17 cellular contexts compared by ENCODE assay signal in the genomic region with DNA sequence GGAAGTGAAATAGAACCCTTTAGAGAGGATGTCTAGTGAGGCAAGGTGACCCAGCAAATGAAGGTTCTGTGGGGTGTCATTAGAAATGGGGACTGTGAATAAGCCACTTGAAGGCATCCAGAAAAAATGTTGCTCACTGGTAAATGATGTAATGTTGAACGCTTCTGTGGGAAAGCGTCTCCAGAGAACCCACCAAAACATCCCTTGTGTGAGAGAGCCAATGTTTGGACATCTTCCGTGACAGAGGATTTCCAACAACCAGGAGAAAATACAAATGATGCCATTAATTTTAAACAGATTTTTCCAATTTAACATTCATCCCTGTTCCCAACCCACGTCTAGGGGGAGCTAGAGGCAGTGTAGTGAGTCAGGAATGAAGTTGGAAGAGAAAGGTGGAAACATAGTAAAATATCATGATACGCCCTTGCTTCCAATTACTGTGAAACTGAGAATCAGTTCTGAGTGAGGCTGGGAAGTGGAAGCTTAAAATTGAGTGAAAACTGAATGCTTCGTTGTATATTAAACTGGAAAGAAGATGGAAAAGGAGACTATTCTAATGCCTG.
DNase-seq lines count a peak whose midpoint lies in the region; ATAC-seq and TF ChIP-seq lines count a peak whose summit lies in the region.
"Had no signal": no experiment of that assay in that cellular context is flagged by ENCODE, and none has a peak within 500 bp of the region (broad histone marks: within the 10 kb centered on the region; RNA-seq: fewer than 3 reads in every experiment).

No MANE protein-coding gene starts in this region.

- H3K4me3 ChIP-seq in IMR-90 (ENCODE audit: insufficient read depth, low read depth, low read length) (no peak overlapping the region), epithelial cell of esophagus (ENCODE audit: low read length) (no peak overlapping the region), osteoblast (ENCODE audit: insufficient read depth, low read length) (no peak overlapping the region)
- H3K4me3 ChIP-seq: suprapubic skin had no signal

- peak overlapping the region; percentile 72 for H2BK120ac ChIP-seq in IMR-90 (ENCODE audit: low read depth, low read length)

- peak overlapping the region; percentile 37 for H4K91ac ChIP-seq in IMR-90 (ENCODE audit: insufficient read depth, low read depth, low read length)

- H2BK5ac ChIP-seq in IMR-90 (ENCODE audit: low read depth, low read length, poor library complexity, severe bottlenecking) = no peak overlapping the region

- peak; percentile 25 for TF ChIP-seq CTCF in IMR-90 (conservative IDR thresholded peaks at IDR 0.05; ENCODE audit: low read depth, low read length)
- TF ChIP-seq CTCF in epithelial cell of esophagus (IDR thresholded peaks at IDR 0.05; ENCODE audit: insufficient read depth, low read depth, low read length, missing control alignments) = peak; percentile 31
- peak; percentile 48 for TF ChIP-seq CTCF in osteoblast (IDR thresholded peaks at IDR 0.05; ENCODE audit: extremely low read depth, low read depth, low read length)
- no peak for TF ChIP-seq CTCF in progenitor cell of endocrine pancreas (IDR thresholded peaks at IDR 0.05; ENCODE audit: unreplicated experiment)

- peak overlapping the region; percentile 49; the same call in 2 of the 3 replicates for H2BK15ac ChIP-seq in IMR-90 (ENCODE audit: low read depth, low read length)

- H3K27me3 Mint-ChIP-seq in progenitor cell of endocrine pancreas = no peaks in the 10 kb centered on the region

- peak overlapping the region; percentile 37 to 38; a peak in 3 of 4 replicates for H4K8ac ChIP-seq in IMR-90 (ENCODE audit: low read depth in 2 of 2, low read length in 2 of 2)

- H3K4ac ChIP-seq in IMR-90 (ENCODE audit: low read depth, low read length) = peak overlapping the region; percentile 68

- H3K36me3 ChIP-seq in IMR-90 (ENCODE audit: control insufficient read depth, insufficient read depth, low read length) (no peaks in the 10 kb centered on the region), osteoblast (ENCODE audit: insufficient read depth, low read length) (no peaks in the 10 kb centered on the region)
- H3K36me3 ChIP-seq: suprapubic skin had no signal

- H3K18ac ChIP-seq in IMR-90 (ENCODE audit: low read depth, low read length) = peak overlapping the region; percentile 80; the same call in 1 of the 2 replicates

- POLR2A ChIA-PET in IMR-90 (lab: Charles Lee; ENCODE audit: unreplicated experiment) = no interaction called here

- no peaks in the 10 kb centered on the region for H3K27me3 ChIP-seq in IMR-90 (ENCODE audit: control insufficient read depth, insufficient read depth, low read length)
- no peaks in the 10 kb centered on the region for H3K27me3 ChIP-seq in osteoblast (ENCODE audit: insufficient read depth, low read length)
- H3K27me3 ChIP-seq: suprapubic skin had no signal

- H4K20me1 ChIP-seq in IMR-90 (ENCODE audit: insufficient read depth, low read length) (no peaks in the 10 kb centered on the region), osteoblast (ENCODE audit: insufficient read depth, low read length) (no peaks in the 10 kb centered on the region)

- no peaks in the 10 kb centered on the region for H3K79me1 ChIP-seq in IMR-90 (ENCODE audit: low read depth in 1 of 2, low read length in 2 of 2)

- H3K23ac ChIP-seq in IMR-90 (ENCODE audit: low read depth, low read length) = 0 out of 2 replicates have a peak overlapping the region, but pooled peaks have one; percentile 24

- H3K56ac ChIP-seq in IMR-90 (ENCODE audit: extremely low read depth, insufficient read depth, low read length) = no peak overlapping the region

- H3K4me3 Mint-ChIP-seq in progenitor cell of endocrine pancreas (ENCODE audit: low read depth) = no peak overlapping the region
- H3K4me3 Mint-ChIP-seq: brain, nephron had no signal

- peaks cover 5% of the 10 kb centered on the region; the same call in 1 of the 2 replicates for H3K9me1 ChIP-seq in IMR-90 (ENCODE audit: insufficient read depth, low read length)

- H2AK9ac ChIP-seq in IMR-90 (replicated peaks; ENCODE audit: low read depth, low read length, poor library complexity) = no peak overlapping the region

- peak overlapping the region; percentile 74; the same call in 1 of the 2 replicates for H2BK20ac ChIP-seq in IMR-90 (ENCODE audit: low read depth, low read length)

- intact Hi-C loops in IMR-90 (cut with micrococcal nuclease) = loop anchor here (5.0 kb wide), 2 partner anchors 193 to 927 kb away; partner anchors contain the start of gene COL12A1

- H2AK5ac ChIP-seq in IMR-90 (ENCODE audit: low read depth, low read length) = peak overlapping the region; percentile 70

- in situ Hi-C loops in IMR-90 (cut with MboI; ENCODE audit: low sequenced_read_pairs) = no loop called here

- no peak overlapping the region for H3K27ac ChIP-seq in IMR-90 (ENCODE audit: insufficient read depth, low read length)
- no peak overlapping the region for H3K27ac ChIP-seq in osteoblast (ENCODE audit: low read depth, low read length)
- no peak overlapping the region for H3K27ac ChIP-seq in substantia nigra (ENCODE audit: low read depth, low read length, poor library complexity, severe bottlenecking)
- H3K27ac ChIP-seq: suprapubic skin had no signal

- 100% methylated on average over 1 of the region's 6 CpGs; no CpG with 5 or more reads in 1 of the 2 experiments for WGBS in IMR-90 (ENCODE audit: extremely low coverage in 2 of 2, insufficient read length in 1 of 2), 2 experiments

- no peak for TF ChIP-seq POLR2A in IMR-90 (IDR thresholded peaks at IDR 0.05; ENCODE audit: low read depth, low read length)

- H3K9me3 ChIP-seq in IMR-90 (ENCODE audit: control insufficient read depth, insufficient read depth, low read length) (no peaks in the 10 kb centered on the region), osteoblast (ENCODE audit: low read depth, low read length) (no peaks in the 10 kb centered on the region)
- H3K9me3 ChIP-seq: suprapubic skin had no signal

- DNase-seq in DMS 273 (lab: John Stamatoyannopoulos, UW; ENCODE audit: unreplicated experiment) (peak; percentile 5), DMS 273 treated with DMSO at 0.1 percent for 48 hours (lab: John Stamatoyannopoulos, UW) (no peak), IMR-90 (no peak), epithelial cell of esophagus (ENCODE audit: low read depth) (no peak), osteoblast (ENCODE audit: insufficient read length, low spot score, missing footprints) (peak; percentile 50), substantia nigra (lab: John Stamatoyannopoulos, UW) (no peak), progenitor cell of endocrine pancreas (ENCODE audit: low spot score, unreplicated experiment) (no peak), HK-2 (ENCODE audit: unreplicated experiment) (no peak)
- DNase-seq: 8988T, GDM1, NCI-H2227 treated with DMSO at 0.1 percent for 48 hours, SIG-M5, T1000 had no signal

- peak overlapping the region; percentile 29; the same call in 1 of the 2 replicates for H4K5ac ChIP-seq in IMR-90 (ENCODE audit: low read depth, low read length)

- no TSS peak for BruUV-seq in IMR-90 (replicated peaks; lab: Mats Ljungman, UMichigan)

- H2AFZ ChIP-seq in IMR-90 (replicated peaks; ENCODE audit: low read length, poor library complexity) (no peak overlapping the region), osteoblast (ENCODE audit: low read length) (peak overlapping the region; percentile 7)

- peaks cover 1% of the 10 kb centered on the region for H3K4me1 Mint-ChIP-seq in progenitor cell of endocrine pancreas (ENCODE audit: low read depth)

- dilution Hi-C loops in IMR-90 (cut with HindIII; ENCODE audit: low sequenced_read_pairs, unreplicated experiment) = no loop called here

- no peak overlapping the region for H3K27ac Mint-ChIP-seq in progenitor cell of endocrine pancreas
- H3K27ac Mint-ChIP-seq: activated naive CD4-positive, alpha-beta T cell treated with anti-CD3 and anti-CD28 coated beads, Interleukin-2, amount 50 U/mL, for 72 hours; brain had no signal

- H3K9me3 Mint-ChIP-seq in progenitor cell of endocrine pancreas (ENCODE audit: low read depth) = no peaks in the 10 kb centered on the region
- H3K9me3 Mint-ChIP-seq: nephron had no signal

- no peak for TF ChIP-seq RAD21 in IMR-90 (IDR thresholded peaks at IDR 0.05; ENCODE audit: low read length)

- H3K79me2 ChIP-seq in osteoblast (ENCODE audit: insufficient read depth, low read length) = no peaks in the 10 kb centered on the region

- H3K9ac ChIP-seq in IMR-90 (ENCODE audit: low read depth, low read length) = no peak overlapping the region

- H3K4me2 ChIP-seq in IMR-90 (ENCODE audit: low read depth, low read length) (no peak overlapping the region), osteoblast (ENCODE audit: insufficient read depth, low read length) (no peak overlapping the region)

- no peaks in the 10 kb centered on the region for H3K36me3 Mint-ChIP-seq in progenitor cell of endocrine pancreas (ENCODE audit: insufficient read depth)
- H3K36me3 Mint-ChIP-seq: activated naive CD4-positive, alpha-beta T cell treated with anti-CD3 and anti-CD28 coated beads, Interleukin-2, amount 50 U/mL, for 72 hours; brain had no signal

- H3K4me1 ChIP-seq in IMR-90 (ENCODE audit: control insufficient read depth, insufficient read depth, low read length) (peaks cover 9% of the 10 kb centered on the region), osteoblast (ENCODE audit: insufficient read depth, low read length) (no peaks in the 10 kb centered on the region)
- H3K4me1 ChIP-seq: suprapubic skin had no signal

- CTCF ChIA-PET in IMR-90 (lab: Yijun Ruan, JAX) = interaction anchor here (1.5 to 1.6 kb wide), 2 partner anchors 10 to 19 kb away, joined by 5 read pairs; no protein-coding TSS in a partner anchor

- H3K14ac ChIP-seq in IMR-90 (replicated peaks; ENCODE audit: low read depth, low read length) = no peak overlapping the region; the same call in 1 of the 2 replicates

- no peak for ATAC-seq in IMR-90 (ENCODE audit: low read depth)
- ATAC-seq: activated naive CD4-positive, alpha-beta T cell treated with anti-CD3 and anti-CD28 coated beads, Interleukin-2, amount 50 U/mL, for 72 hours had no signal

TF ChIP-seq in IMR-90, 13 proteins besides CTCF, POLR2A, EP300 and RAD21 (continues in another document):
- TF ChIP-seq NFE2L2 (IDR thresholded peaks at IDR 0.05; ENCODE audit: low read depth, low read length) (no peak), SMC3 (IDR thresholded peaks at IDR 0.05; ENCODE audit: low read depth, low read length) (no peak), BHLHE40 (IDR thresholded peaks at IDR 0.05; ENCODE audit: low read depth, low read length) (no peak), CEBPB (IDR thresholded peaks at IDR 0.05; ENCODE audit: low read depth, low read length) (no peak), MXI1 (IDR thresholded peaks at IDR 0.05; ENCODE audit: borderline replicate concordance, low read depth, low read length) (no peak), RCOR1 (IDR thresholded peaks at IDR 0.05; ENCODE audit: insufficient replicate concordance, low read length) (no peak), RFX5 (IDR thresholded peaks at IDR 0.05; ENCODE audit: low read depth, low read length) (no peak), MAZ (IDR thresholded peaks at IDR 0.05; ENCODE audit: borderline replicate concordance, low read depth, low read length) (no peak)

Comparison
In these comparisons a context has a peak if more than half of its experiments do, and no peak if none do; other contexts are left out.
1. DNase-seq: peak in DMS 273 (single experiment) and osteoblast (single experiment); none in DMS 273 treated with DMSO at 0.1 percent for 48 hours (single experiment), IMR-90 (single experiment), epithelial cell of esophagus (single experiment), substantia nigra (0 of 49), progenitor cell of endocrine pancreas (single experiment) and HK-2 (single experiment).